8 cellular contexts compared by ENCODE assay signal in the genomic region with DNA sequence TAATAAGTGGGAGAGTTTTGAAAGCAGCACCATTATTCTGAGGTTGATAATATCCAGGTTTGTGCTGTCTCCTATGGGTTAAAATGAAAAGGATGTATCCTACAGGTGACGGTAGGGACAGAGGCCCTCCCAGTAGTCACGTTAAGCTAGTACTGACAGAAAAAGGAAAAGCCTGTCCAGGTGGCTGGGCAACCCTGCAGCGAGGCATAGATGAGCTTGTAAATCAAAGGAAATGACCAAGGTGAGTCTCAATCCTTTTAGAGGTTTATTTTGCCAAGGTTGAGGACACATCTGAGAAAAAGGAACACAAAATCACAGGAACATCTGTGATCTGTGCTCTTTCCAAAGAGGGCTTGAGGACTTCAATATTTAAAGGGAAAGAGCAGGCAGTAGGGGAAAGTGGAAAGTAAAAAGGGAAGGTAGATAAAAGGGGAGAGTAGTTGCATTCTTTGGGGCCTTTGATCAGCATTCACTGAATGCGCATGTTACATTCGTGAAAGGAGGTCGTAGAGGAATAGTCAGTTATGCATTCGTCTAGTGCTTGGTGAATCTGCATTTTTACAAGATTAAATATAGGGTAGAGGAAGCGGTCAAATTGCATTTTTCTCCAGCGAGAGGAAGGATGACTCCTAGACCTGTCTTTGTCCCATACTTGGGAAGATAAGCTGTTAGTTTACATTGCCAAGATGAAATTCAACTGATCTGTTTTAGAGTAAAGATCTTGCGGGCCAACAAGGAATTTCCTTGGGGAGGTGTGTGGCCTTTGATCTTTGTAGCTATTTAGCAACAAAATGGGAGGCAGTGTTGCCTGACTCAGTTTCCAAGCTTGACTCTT. TPM values are rescaled to one million over a fixed set of nuclear protein-coding genes. Genes with fewer than 3 reads are reported as not detected.
A peak's percentile ranks its signal among the peaks of the same experiment; 100 is the strongest.
DNase-seq lines count a peak whose midpoint lies in the region; TF ChIP-seq lines count a peak whose summit lies in the region.

No MANE protein-coding gene starts in this region.

- WGBS in thymus: 62% methylated on average over 10 of the region's 10 CpGs

- H3K27ac ChIP-seq in thymus (ENCODE audit: low read depth): peak overlapping the region; percentile 94

- peak overlapping the region; percentile 96 for H3K9ac ChIP-seq in adipocyte (ENCODE audit: low read length)

- H3K27me3 ChIP-seq in adipocyte (replicated peaks; ENCODE audit: control insufficient read depth, insufficient read depth, low read length): no peaks in the 10 kb centered on the region
- H3K27me3 ChIP-seq in kidney epithelial cell (ENCODE audit: control insufficient read depth, insufficient read depth, low read length): no peaks in the 10 kb centered on the region
- no peaks in the 10 kb centered on the region for H3K27me3 ChIP-seq in thymus (ENCODE audit: control insufficient read depth, insufficient read depth)

- H3K4me3 ChIP-seq in adipocyte (ENCODE audit: low read length) (peak overlapping the region; percentile 86), kidney epithelial cell (ENCODE audit: low read depth, low read length) (peak overlapping the region; percentile 95), thymus (ENCODE audit: low read length) (peak overlapping the region; percentile 84)

- no peak for TF ChIP-seq CTCF in kidney epithelial cell (IDR thresholded peaks at IDR 0.05; ENCODE audit: insufficient read depth, low read length, poor library complexity, severe bottlenecking)

- peaks cover 9% of the 10 kb centered on the region for H3K27me3 Mint-ChIP-seq in activated T-cell treated with anti-CD3 and anti-CD28 coated beads, Interleukin-2, amount 50 U/mL, for 24 hours

- peak overlapping the region; percentile 95 for H3K27ac Mint-ChIP-seq in activated T-cell treated with anti-CD3 and anti-CD28 coated beads, Interleukin-2, amount 50 U/mL, for 24 hours

- peaks cover 40% of the 10 kb centered on the region for H3K36me3 Mint-ChIP-seq in activated T-cell treated with anti-CD3 and anti-CD28 coated beads, Interleukin-2, amount 50 U/mL, for 24 hours (ENCODE audit: low read depth)

- H3K36me3 ChIP-seq in adipocyte (ENCODE audit: control insufficient read depth, insufficient read depth, low read length, severe bottlenecking) (peaks cover 16% of the 10 kb centered on the region), kidney epithelial cell (ENCODE audit: control insufficient read depth, insufficient read depth, low read length) (no peaks in the 10 kb centered on the region), thymus (ENCODE audit: control insufficient read depth, insufficient read depth) (peaks cover 8% of the 10 kb centered on the region)

- H3K4me1 ChIP-seq in adipocyte (ENCODE audit: control insufficient read depth, insufficient read depth, low read length) (peaks cover 29% of the 10 kb centered on the region), thymus (ENCODE audit: control insufficient read depth, insufficient read depth, low read length) (peaks cover 17% of the 10 kb centered on the region)

- H3K9me3 ChIP-seq in adipocyte (ENCODE audit: control insufficient read depth, low read length): no peaks in the 10 kb centered on the region
- no peaks in the 10 kb centered on the region for H3K9me3 ChIP-seq in thymus (ENCODE audit: control insufficient read depth)

- H3K9me3 Mint-ChIP-seq in activated T-cell treated with anti-CD3 and anti-CD28 coated beads, Interleukin-2, amount 50 U/mL, for 24 hours: no peaks in the 10 kb centered on the region

- H3K4me1 Mint-ChIP-seq in activated T-cell treated with anti-CD3 and anti-CD28 coated beads, Interleukin-2, amount 50 U/mL, for 24 hours (ENCODE audit: low read depth): peaks cover 49% of the 10 kb centered on the region

- H3K4me3 Mint-ChIP-seq in activated T-cell treated with anti-CD3 and anti-CD28 coated beads, Interleukin-2, amount 50 U/mL, for 24 hours: peak overlapping the region; percentile 99

- no peak for DNase-seq in activated T-cell treated with anti-CD3 and anti-CD28 coated beads, Interleukin-2, amount 50 U/mL, for 24 hours
- DNase-seq in activated T-cell treated with anti-CD3 and anti-CD28 coated beads, Interleukin-2, amount 50 U/mL, for 1 hour: no peak
- peak; percentile 23 for DNase-seq in adipocyte (ENCODE audit: low read depth)
- DNase-seq in kidney epithelial cell (ENCODE audit: low read depth): no peak
- DNase-seq in SW 1271 (lab: John Stamatoyannopoulos, UW): no peak
- DNase-seq in stimulated activated CD4-positive, alpha-beta T cell treated with anti-CD3 and anti-CD28 coated beads, Interleukin-15, amount 100 ng/mL, for 24 hours: no peak
- no peak for DNase-seq in COLO668 (lab: John Stamatoyannopoulos, UW; ENCODE audit: unreplicated experiment)

RNA-seq across cellular contexts. Expression of gene GSTO1, which starts 0.9 kb away (rescaled TPM):
- total RNA-seq in kidney epithelial cell: 352 and 414 TPM in 2 replicates
- polyA plus RNA-seq in thymus: 323 TPM

RNA-seq across cellular contexts. Expression of gene GSTO2, which starts 15.2 kb away (rescaled TPM):
- 22.0 and 24.0 TPM in 2 replicates for total RNA-seq in kidney epithelial cell
- polyA plus RNA-seq in thymus: 16.1 TPM

RNA-seq across cellular contexts. Expression of gene CFAP43, which starts 21.6 kb away (rescaled TPM):
- total RNA-seq in kidney epithelial cell: 0.34 and 0.75 TPM in 2 replicates
- 2.7 TPM for polyA plus RNA-seq in thymus
